13 cellular contexts compared by ENCODE assay signal in genomic region chr7:43577485-43577951, GRCh38. TPM values are rescaled to one million over a fixed set of nuclear protein-coding genes. Genes with fewer than 3 reads are reported as not detected.
DNase-seq lines count a peak whose midpoint lies in the region; ATAC-seq, FAIRE-seq and TF ChIP-seq lines count a peak whose summit lies in the region.
"Had no signal": no experiment of that assay in that cellular context is flagged by ENCODE, and none has a peak within 500 bp of the region (broad histone marks: within the 10 kb centered on the region; RNA-seq: fewer than 3 reads in every experiment).

No MANE protein-coding gene starts in this region.

- H2BK20ac ChIP-seq in H1 (ENCODE audit: low read length): no peak overlapping the region; the same call in 1 of the 2 replicates

- no peak for TF ChIP-seq RAD21 in H1 (IDR thresholded peaks at IDR 0.05 in 1 of 2, conservative IDR thresholded peaks at IDR 0.05 in 1 of 2; ENCODE audit: low read depth in 2 of 2, low read length in 2 of 2)

- H3K23ac ChIP-seq in H1 (ENCODE audit: insufficient read length): no peak overlapping the region

- BruUV-seq in MCF 10A (replicated peaks; lab: Mats Ljungman, UMichigan): no TSS peak

- H3K9me3 ChIP-seq in breast epithelium: no peaks in the 10 kb centered on the region
- no peaks in the 10 kb centered on the region for H3K9me3 ChIP-seq in H1 (ENCODE audit: insufficient read depth in 2 of 2, low read depth in 1 of 2, low read length in 1 of 2)
- no peaks in the 10 kb centered on the region for H3K9me3 ChIP-seq in tibial artery

- no peak overlapping the region for H2BK12ac ChIP-seq in H1 (ENCODE audit: low read depth, low read length)

- no peak overlapping the region for H2AK5ac ChIP-seq in H1 (ENCODE audit: low read depth, low read length)

- POLR2A ChIA-PET in MCF 10A (lab: Yijun Ruan, JAX) (interaction anchor here (0.7 to 2.3 kb wide), 8 partner anchors 8 to 183 kb away, joined by 3 to 9 read pairs (median 4); no protein-coding TSS in a partner anchor), H1 (lab: Charles Lee; ENCODE audit: partially characterized antibody) (no interaction called here)

- H4K5ac ChIP-seq in H1 (ENCODE audit: insufficient read length, low read depth, low read length): no peak overlapping the region

- WGBS in H1 (ENCODE audit: extremely low coverage in 1 of 2, insufficient coverage in 1 of 2, insufficient read length in 1 of 2, insufficient replicate concordance in 2 of 2, low coverage in 1 of 2, low lambda C conversion rate in 2 of 2, missing lambda C conversion rate in 1 of 2), 2 experiments: 86% methylated on average over 6 of the region's 6 CpGs; no CpG with 5 or more reads in 1 of the 2 experiments

- H3K27ac Mint-ChIP-seq in MCF 10A (ENCODE audit: low read depth, unreplicated experiment): peak overlapping the region; percentile 93
- H3K27ac Mint-ChIP-seq: activated T-cell treated with anti-CD3 and anti-CD28 coated beads, Interleukin-2, amount 50 U/mL, for 72 hours; CD4-positive, alpha-beta T cell; dendritic cell treated with granulocyte-macrophage colony-stimulating factor and Interleukin-4, amounts not matched to agents 40 ng/mL and 50 ng/mL, for 4 days; nephron progenitor cell had no signal

- CTCF ChIA-PET in MCF 10A (lab: Yijun Ruan, JAX) (interaction anchor here (0.6 to 12.2 kb wide), 7 partner anchors 122 to 645 kb away, joined by 3 to 211 read pairs (median 4); no protein-coding TSS in a partner anchor), H1 (lab: Charles Lee; ENCODE audit: partially characterized antibody) (interaction anchor here (0.8 to 1.0 kb wide), 2 partner anchors 67 to 470 kb away, joined by 3 to 4 read pairs; no protein-coding TSS in a partner anchor)

- H3K56ac ChIP-seq in H1 (replicated peaks; ENCODE audit: insufficient read length, low read depth, low read length): no peak overlapping the region

- H2BK15ac ChIP-seq in H1 (ENCODE audit: low read length): no peak overlapping the region

- DNase-seq in MCF 10A (ENCODE audit: unreplicated experiment) (peak; percentile 63), breast epithelium (ENCODE audit: low spot score in 2 of 2) (no peak), NCI-H2171 treated with DMSO at 0.1 percent for 48 hours (lab: John Stamatoyannopoulos, UW) (peak; percentile 77), H1 (ENCODE audit: low read depth in 1 of 2, low spot score in 2 of 2) (no peak), urothelium cell line (ENCODE audit: low spot score) (peak; percentile 31), left lobe of liver (ENCODE audit: low spot score) (no peak), tibial artery (no peak)
- DNase-seq in central memory CD4-positive, alpha-beta T cell: no peak
- DNase-seq: CD4-positive, alpha-beta T cell; nephron progenitor cell; T-helper 9 cell had no signal

- H3K36me3 Mint-ChIP-seq in MCF 10A (ENCODE audit: insufficient read depth, unreplicated experiment): peaks cover 2% of the 10 kb centered on the region

- no peaks in the 10 kb centered on the region for H3K36me3 ChIP-seq in breast epithelium
- no peaks in the 10 kb centered on the region for H3K36me3 ChIP-seq in H1 (ENCODE audit: control insufficient read depth in 2 of 4, insufficient read depth in 4 of 4, low read length in 3 of 4)
- H3K36me3 ChIP-seq in tibial artery: no peaks in the 10 kb centered on the region

- H4K91ac ChIP-seq in H1 (replicated peaks; ENCODE audit: insufficient read length, low read length): no peak overlapping the region

- peaks cover 7% of the 10 kb centered on the region for H3K9me3 Mint-ChIP-seq in MCF 10A (ENCODE audit: unreplicated experiment)
- H3K9me3 Mint-ChIP-seq: activated T-cell treated with anti-CD3 and anti-CD28 coated beads, Interleukin-2, amount 50 U/mL, for 72 hours; CD4-positive, alpha-beta T cell; dendritic cell treated with granulocyte-macrophage colony-stimulating factor and Interleukin-4, amounts not matched to agents 40 ng/mL and 50 ng/mL, for 4 days had no signal

- H2AFZ ChIP-seq in H1 (ENCODE audit: low read length): peak overlapping the region; percentile 28; the same call in 1 of the 2 replicates

- peak overlapping the region; percentile 79 for H2BK120ac ChIP-seq in H1 (replicated peaks; ENCODE audit: low read depth, low read length)

- 0 out of 2 replicates have a peak overlapping the region, but pooled peaks have one; percentile 83 for H2BK5ac ChIP-seq in H1 (ENCODE audit: low read depth, low read length)

- no peaks in the 10 kb centered on the region for H3K27me3 Mint-ChIP-seq in MCF 10A (ENCODE audit: insufficient read depth, unreplicated experiment)

- no peak for ATAC-seq in left lobe of liver

- FAIRE-seq in H1 (lab: Jason Lieb, UNC): no peak
- no peak for FAIRE-seq in urothelium cell line (lab: Jason Lieb, UNC)

- H3K4me3 Mint-ChIP-seq in MCF 10A (ENCODE audit: unreplicated experiment): no peak overlapping the region
- H3K4me3 Mint-ChIP-seq: activated T-cell treated with anti-CD3 and anti-CD28 coated beads, Interleukin-2, amount 50 U/mL, for 72 hours; CD4-positive, alpha-beta T cell; dendritic cell treated with granulocyte-macrophage colony-stimulating factor and Interleukin-4, amounts not matched to agents 40 ng/mL and 50 ng/mL, for 4 days; nephron progenitor cell had no signal

- H3K27me3 ChIP-seq in breast epithelium: no peaks in the 10 kb centered on the region
- H3K27me3 ChIP-seq in H1 (replicated peaks in 1 of 4; ENCODE audit: control insufficient read depth in 3 of 4, extremely low read depth in 1 of 4, insufficient read depth in 3 of 4, low read length in 3 of 4): no peaks in the 10 kb centered on the region
- H3K27me3 ChIP-seq in tibial artery: no peaks in the 10 kb centered on the region

- H3K4me1 Mint-ChIP-seq in MCF 10A (ENCODE audit: insufficient read depth, unreplicated experiment): peaks cover 10% of the 10 kb centered on the region

- H3K4me3 ChIP-seq in breast epithelium (no peak overlapping the region), H1 (ENCODE audit: extremely low read depth in 1 of 4, insufficient read depth in 2 of 4, low read depth in 3 of 4, low read length in 4 of 4) (no peak overlapping the region), tibial artery (no peak overlapping the region)

- no peak for TF ChIP-seq EP300 in H1 (IDR thresholded peaks at IDR 0.05; ENCODE audit: borderline replicate concordance in 1 of 2, low read depth in 2 of 2, low read length in 2 of 2)

- H3K4me2 ChIP-seq in H1 (ENCODE audit: insufficient read depth in 1 of 2, low read depth in 2 of 2, low read length in 2 of 2): no peak overlapping the region

- TF ChIP-seq POLR2A in breast epithelium (IDR thresholded peaks at IDR 0.05) (no peak), H1 (IDR thresholded peaks at IDR 0.05; ENCODE audit: control extremely low read depth in 1 of 2, low read depth in 2 of 2, low read length in 2 of 2) (no peak)

- no peak overlapping the region for H3K9ac ChIP-seq in H1 (replicated peaks in 1 of 4; ENCODE audit: extremely low read depth in 1 of 4, low read depth in 3 of 4, low read length in 3 of 4)

- H4K20me1 ChIP-seq in H1 (replicated peaks in 1 of 2; ENCODE audit: control insufficient read depth in 1 of 2, insufficient read depth in 2 of 2, low read length in 2 of 2): no peaks in the 10 kb centered on the region

- H3K79me2 ChIP-seq in H1 (ENCODE audit: control insufficient read depth in 1 of 2, insufficient read depth in 2 of 2, low read length in 2 of 2): no peaks in the 10 kb centered on the region

- H3K18ac ChIP-seq in H1 (ENCODE audit: extremely low read depth, low read length): no peak overlapping the region

- TF ChIP-seq CTCF in MCF 10A (IDR thresholded peaks at IDR 0.05; ENCODE audit: unreplicated experiment) (no peak), breast epithelium (IDR thresholded peaks at IDR 0.05) (no peak), H1 (IDR thresholded peaks at IDR 0.05; ENCODE audit: control extremely low read depth in 1 of 3, insufficient read depth in 1 of 3, low read depth in 1 of 3, low read length in 3 of 3) (no peak), tibial artery (IDR thresholded peaks at IDR 0.05) (no peak)

- H3K4me1 ChIP-seq in breast epithelium: no peaks in the 10 kb centered on the region
- H3K4me1 ChIP-seq in H1 (replicated peaks in 1 of 4; ENCODE audit: control insufficient read depth in 3 of 4, insufficient read depth in 4 of 4, low read length in 3 of 4): peaks cover 0 to 8% (median 2%) of the 10 kb centered on the region in 4 experiments; a peak in 2 of 7 replicates
- peaks cover 0 to 5% (median 1%) of the 10 kb centered on the region in 4 donors for H3K4me1 ChIP-seq in tibial artery

- intact Hi-C loops in MCF 10A (cut with micrococcal nuclease): no loop called here
- intact Hi-C loops in breast epithelium (cut with DNase I; ENCODE audit: low total_unique reads): no loop called here
- intact Hi-C loops in tibial artery (cut with DNase I; ENCODE audit: low total_unique reads): no loop called here

- H3K14ac ChIP-seq in H1 (ENCODE audit: insufficient read length): no peak overlapping the region

- H3K23me2 ChIP-seq in H1 (ENCODE audit: low read depth, low read length): no peaks in the 10 kb centered on the region

- H3K4ac ChIP-seq in H1 (replicated peaks; ENCODE audit: insufficient read length, low read depth, low read length): no peak overlapping the region

- H3K27ac ChIP-seq in breast epithelium (no peak overlapping the region), H1 (ENCODE audit: low read depth, low read length) (no peak overlapping the region), tibial artery (no peak overlapping the region)

- H3K79me1 ChIP-seq in H1 (ENCODE audit: low read depth, low read length): no peaks in the 10 kb centered on the region

- H4K8ac ChIP-seq in H1 (ENCODE audit: extremely low read depth, insufficient read depth, low read length): no peak overlapping the region

TF ChIP-seq in H1, 55 proteins besides CTCF, POLR2A, EP300 and RAD21 (continues in another document):
- TF ChIP-seq SIX5 (IDR thresholded peaks at IDR 0.05; ENCODE audit: low read depth, low read length) (no peak), NRF1 (IDR thresholded peaks at IDR 0.05; ENCODE audit: low read depth, low read length) (no peak), CREB1 (IDR thresholded peaks at IDR 0.05) (no peak), ATF3 (IDR thresholded peaks at IDR 0.05; ENCODE audit: insufficient read depth, low read depth, low read length) (no peak)

RNA-seq across cellular contexts. Expression of gene STK17A, which starts 5.4 kb away (rescaled TPM):
- total RNA-seq in MCF 10A (2022) (27.2 and 51.6 TPM in 2 replicates), breast epithelium (10 to 100 TPM; 13.3 to 24.3 (median 24.1) TPM), left lobe of liver (2.9 TPM)
- total RNA-seq in H1 (2021; fragmentation: NEBNext Ultra II Directional; extraction: Animal tissue kit (Norgen Biotek cat#: 25700)): 12.2 and 13.4 TPM in 2 replicates
- polyA plus RNA-seq in H1 (2011; rRNA removed): 2.0 and 2.2 TPM in 2 replicates
- 4.4 TPM for polyA plus RNA-seq in H1 (2011; cell fraction: cytosol; rRNA removed)
- polyA plus RNA-seq in H1 (2011; cell fraction: nucleus; rRNA removed): 1.7 TPM
- 5.0 to 13.6 TPM (median 5.5 TPM) in 4 replicates for polyA plus RNA-seq in H1 (2012, experiment 1 of 2)
- 1.9 TPM for polyA plus RNA-seq in H1 (2012, experiment 2 of 2)
- 6.3 TPM for polyA plus RNA-seq in H1 (2013, experiment 1 of 2)
- polyA plus RNA-seq in H1 (2013, experiment 2 of 2): 6.4 TPM
- 2.3 and 2.6 TPM in 2 replicates for polyA minus RNA-seq in H1 (2011; rRNA and poly(A)+ RNA removed)
- 3.7 TPM for polyA minus RNA-seq in H1 (2011; cell fraction: cytosol; rRNA and poly(A)+ RNA removed)
- 3.8 TPM for polyA minus RNA-seq in H1 (2011; cell fraction: nucleus; rRNA and poly(A)+ RNA removed)

Comparison
In these comparisons a context has a peak if more than half of its experiments do, and no peak if none do; other contexts are left out.
1. DNase-seq: peak in MCF 10A (single experiment), NCI-H2171 treated with DMSO at 0.1 percent for 48 hours (single experiment) and urothelium cell line (single experiment); none in breast epithelium (0 of 2), H1 (0 of 2), central memory CD4-positive, alpha-beta T cell (single experiment), left lobe of liver (single experiment) and tibial artery (0 of 2).